9 cellular contexts compared by ENCODE assay signal in the genomic region with DNA sequence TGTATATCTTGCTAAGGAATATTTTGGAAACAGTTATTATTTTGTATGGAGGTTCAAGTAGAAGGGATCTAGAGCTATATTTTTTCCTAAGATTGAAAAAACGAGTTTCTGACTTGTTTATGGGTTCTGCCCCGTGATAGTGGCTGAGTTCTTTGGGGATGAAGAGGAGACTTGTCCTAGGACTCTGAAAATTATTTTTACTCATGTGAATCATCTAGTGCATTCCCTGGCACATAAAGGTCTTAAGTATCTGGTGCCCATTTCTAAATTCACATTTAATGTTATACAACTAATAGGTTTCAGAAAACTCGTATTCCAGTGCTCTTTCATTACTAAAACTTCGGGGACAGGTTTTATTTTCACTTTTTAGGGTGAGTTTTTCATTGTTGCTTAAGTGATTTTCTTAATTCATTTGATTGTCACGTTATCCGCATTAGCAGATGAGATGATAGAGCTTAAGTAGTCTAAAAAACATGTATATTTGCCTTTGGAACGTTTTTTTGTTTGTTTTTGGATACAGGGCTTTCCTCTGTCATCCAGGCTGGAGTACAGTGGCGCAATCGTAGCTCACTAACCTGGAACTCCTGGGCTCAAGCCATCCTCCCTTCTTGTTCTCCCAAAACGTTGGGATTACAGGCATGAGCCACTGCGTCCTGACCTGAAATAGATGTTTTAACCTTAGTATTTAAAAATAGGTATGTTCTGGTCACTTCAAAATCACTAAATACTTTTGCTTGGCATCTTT. TPM values are rescaled to one million over a fixed set of nuclear protein-coding genes. Genes with fewer than 3 reads are reported as not detected.
DNase-seq lines count a peak whose midpoint lies in the region; ATAC-seq and TF ChIP-seq lines count a peak whose summit lies in the region.
"Had no signal": no experiment of that assay in that cellular context is flagged by ENCODE, and none has a peak within 500 bp of the region (broad histone marks: within the 10 kb centered on the region; RNA-seq: fewer than 3 reads in every experiment).

No MANE protein-coding gene starts in this region.

- CTCF ChIA-PET in activated CD8-positive, alpha-beta T cell treated with anti-CD3 and anti-CD28 coated beads for 36 hours (lab: Charles Lee), result interaction anchor here (1.1 to 1.5 kb wide), 4 partner anchors 9 to 260 kb away, joined by 3 to 4 read pairs (median 4); a partner anchor contains a TSS

- POLR2A ChIA-PET in activated CD8-positive, alpha-beta T cell treated with anti-CD3 and anti-CD28 coated beads for 36 hours (lab: Charles Lee), result no interaction called here

- intact Hi-C loops in activated CD8-positive, alpha-beta T cell treated with anti-CD3 and anti-CD28 coated beads for 36 hours (cut with micrococcal nuclease), result loop anchor here (10.0 kb wide), 1 partner anchor 110 kb away; no protein-coding TSS in a partner anchor

- H3K4me1 Mint-ChIP-seq in T-helper 2 cell treated with Interferon-gamma antibody and Interleukin-4, amounts not matched to agents 5 μg/mL and 100 μg/mL, for 36 hours (ENCODE audit: low read depth), result peaks cover 47% of the 10 kb centered on the region
- H3K4me1 Mint-ChIP-seq in activated CD8-positive, alpha-beta T cell treated with anti-CD3 and anti-CD28 coated beads for 36 hours (ENCODE audit: low read depth), result peaks cover 59% of the 10 kb centered on the region

- peaks cover 34% of the 10 kb centered on the region for H3K36me3 Mint-ChIP-seq in T-helper 2 cell treated with Interferon-gamma antibody and Interleukin-4, amounts not matched to agents 5 μg/mL and 100 μg/mL, for 36 hours (ENCODE audit: low read depth)
- peaks cover 34% of the 10 kb centered on the region for H3K36me3 Mint-ChIP-seq in activated CD8-positive, alpha-beta T cell treated with anti-CD3 and anti-CD28 coated beads for 36 hours (ENCODE audit: low read depth)

- H3K27ac ChIP-seq in right atrium auricular region (peak overlapping the region; percentile 99 to 100), stomach smooth muscle (ENCODE audit: low read length) (peak overlapping the region; percentile 99)

- no peak for TF ChIP-seq CTCF in activated CD8-positive, alpha-beta T cell treated with anti-CD3 and anti-CD28 coated beads for 36 hours (IDR thresholded peaks at IDR 0.05)
- TF ChIP-seq CTCF in right atrium auricular region (IDR thresholded peaks at IDR 0.05), result no peak

- H3K27ac Mint-ChIP-seq in T-helper 2 cell treated with Interferon-gamma antibody and Interleukin-4, amounts not matched to agents 5 μg/mL and 100 μg/mL, for 36 hours, result peak overlapping the region; percentile 98
- peak overlapping the region; percentile 95 for H3K27ac Mint-ChIP-seq in activated CD8-positive, alpha-beta T cell treated with anti-CD3 and anti-CD28 coated beads for 36 hours

- peak overlapping the region; percentile 16 to 94 for H3K9ac ChIP-seq in stomach smooth muscle (ENCODE audit: low read length in 2 of 2)

- H3K36me3 ChIP-seq in right atrium auricular region, result peaks cover 8% of the 10 kb centered on the region
- H3K36me3 ChIP-seq in stomach smooth muscle (ENCODE audit: control insufficient read depth in 2 of 2, insufficient read depth in 2 of 2, low read length in 2 of 2), result peaks cover 2 to 8% of the 10 kb centered on the region in 2 donors

- peak overlapping the region; percentile 97 for H3K4me3 Mint-ChIP-seq in T-helper 2 cell treated with Interferon-gamma antibody and Interleukin-4, amounts not matched to agents 5 μg/mL and 100 μg/mL, for 36 hours
- peak overlapping the region; percentile 86 for H3K4me3 Mint-ChIP-seq in activated CD8-positive, alpha-beta T cell treated with anti-CD3 and anti-CD28 coated beads for 36 hours

- H3K9me3 ChIP-seq in right atrium auricular region (no peaks in the 10 kb centered on the region), stomach smooth muscle (ENCODE audit: control insufficient read depth in 2 of 2, low read length in 2 of 2) (no peaks in the 10 kb centered on the region)

- no peak for DNase-seq in T-helper 2 cell treated with Interferon-gamma antibody and Interleukin-4, amounts not matched to agents 5 μg/mL and 100 μg/mL, for 36 hours (ENCODE audit: low spot score)
- no peak for DNase-seq in T-helper 2 cell
- no peak for DNase-seq in activated CD8-positive, alpha-beta T cell treated with anti-CD3 and anti-CD28 coated beads for 36 hours
- no peak for DNase-seq in right atrium auricular region (ENCODE audit: low spot score)
- no peak for DNase-seq in kidney glomerular epithelial cell (lab: John Stamatoyannopoulos, UW)
- no peak for DNase-seq in T-helper 9 cell
- no peak for DNase-seq in RPMI8226

- H3K27me3 ChIP-seq in right atrium auricular region, result no peaks in the 10 kb centered on the region
- no peaks in the 10 kb centered on the region for H3K27me3 ChIP-seq in stomach smooth muscle (ENCODE audit: control insufficient read depth in 1 of 2, insufficient read depth in 2 of 2, low read length in 2 of 2)

- no peak for ATAC-seq in activated CD8-positive, alpha-beta T cell treated with anti-CD3 and anti-CD28 coated beads for 36 hours

- no peaks in the 10 kb centered on the region for H3K9me3 Mint-ChIP-seq in T-helper 2 cell treated with Interferon-gamma antibody and Interleukin-4, amounts not matched to agents 5 μg/mL and 100 μg/mL, for 36 hours
- H3K9me3 Mint-ChIP-seq in activated CD8-positive, alpha-beta T cell treated with anti-CD3 and anti-CD28 coated beads for 36 hours, result no peaks in the 10 kb centered on the region

- H3K27me3 Mint-ChIP-seq in T-helper 2 cell treated with Interferon-gamma antibody and Interleukin-4, amounts not matched to agents 5 μg/mL and 100 μg/mL, for 36 hours (ENCODE audit: low read depth), result no peaks in the 10 kb centered on the region
- H3K27me3 Mint-ChIP-seq in activated CD8-positive, alpha-beta T cell treated with anti-CD3 and anti-CD28 coated beads for 36 hours, result no peaks in the 10 kb centered on the region

- H3K4me3 ChIP-seq in right atrium auricular region, result peak overlapping the region; percentile 88 to 90
- peak overlapping the region; percentile 86 to 88 for H3K4me3 ChIP-seq in stomach smooth muscle (ENCODE audit: low read length in 2 of 2)

- H3K4me1 ChIP-seq in right atrium auricular region (peaks cover 0 to 37% of the 10 kb centered on the region in 2 donors), stomach smooth muscle (ENCODE audit: control insufficient read depth, insufficient read depth, low read length) (peaks cover 16% of the 10 kb centered on the region)

RNA-seq across cellular contexts. Expression of a gene that starts 2.1 kb away (rescaled TPM):
- 10 to 100 TPM; 30.7 to 31.1 TPM for total RNA-seq in activated CD8-positive, alpha-beta T cell treated with anti-CD3 and anti-CD28 coated beads for 36 hours
- total RNA-seq in right atrium auricular region, result 1 to 10 TPM; 8.2 to 9.9 TPM

RNA-seq across cellular contexts. Expression of a gene that starts 2.7 kb away (rescaled TPM):
- total RNA-seq in activated CD8-positive, alpha-beta T cell treated with anti-CD3 and anti-CD28 coated beads for 36 hours, result 10 to 100 TPM; 45.8 to 48.4 TPM
- total RNA-seq in right atrium auricular region, result 10 to 100 TPM in 1 of 2 donors, 1 to 10 TPM in 1; 9.4 to 13.4 TPM

RNA-seq across cellular contexts. Expression of a gene that starts 21.9 kb away (rescaled TPM):
- total RNA-seq in activated CD8-positive, alpha-beta T cell treated with anti-CD3 and anti-CD28 coated beads for 36 hours, result not detected
- total RNA-seq in right atrium auricular region, result 100 to 1,000 TPM; 130 to 245 TPM
- total RNA-seq: temporal lobe had no signal

RNA-seq across cellular contexts. Expression of a gene that starts 32.6 kb away (rescaled TPM):
- not detected for total RNA-seq in activated CD8-positive, alpha-beta T cell treated with anti-CD3 and anti-CD28 coated beads for 36 hours
- not detected for total RNA-seq in right atrium auricular region
- total RNA-seq: temporal lobe had no signal

RNA-seq across cellular contexts. Expression of a gene that starts 35.8 kb away (rescaled TPM):
- 1 to 10 TPM; 2.3 to 2.6 TPM for total RNA-seq in activated CD8-positive, alpha-beta T cell treated with anti-CD3 and anti-CD28 coated beads for 36 hours
- under 1 TPM; 0.43 to 0.96 TPM for total RNA-seq in right atrium auricular region

Comparison
In these comparisons a context has a peak if more than half of its experiments do, and no peak if none do; other contexts are left out.
1. RNA of a gene that starts 21.9 kb away (total RNA-seq): 130 to 245 TPM in right atrium auricular region; not detected in activated CD8-positive, alpha-beta T cell treated with anti-CD3 and anti-CD28 coated beads for 36 hours; every median in the first group is over 100 times any median in the second.